Comparison of ENCODE assay signal across 22 cellular contexts in genomic region chr5:69170969-69171368, GRCh38.
"Had no signal": no experiment of that assay in that cellular context is flagged by ENCODE, and none has a peak within 500 bp of the region (broad histone marks: within the 10 kb centered on the region; RNA-seq: fewer than 3 reads in every experiment).

No MANE protein-coding gene starts in this region.

- H3K27me3 ChIP-seq: esophagus squamous epithelium, gastroesophageal sphincter, pancreas, right atrium auricular region had no signal

- H3K9me3 ChIP-seq: esophagus squamous epithelium, gastroesophageal sphincter, left ventricle myocardium inferior, pancreas, psoas muscle, right atrium auricular region, thoracic aorta had no signal

- H3K27ac Mint-ChIP-seq: activated naive CD8-positive, alpha-beta T cell treated with anti-CD3 and anti-CD28 coated beads for 36 hours; natural killer cell; T-helper 2 cell treated with Interferon-gamma antibody and Interleukin-4, amounts not matched to agents 5 μg/mL and 100 μg/mL, for 36 hours; type B pancreatic cell had no signal

- H3K27me3 Mint-ChIP-seq: activated naive CD8-positive, alpha-beta T cell treated with anti-CD3 and anti-CD28 coated beads for 36 hours; type B pancreatic cell had no signal

- H3K36me3 Mint-ChIP-seq: natural killer cell had no signal

- DNase-seq: activated CD4-positive, CD25-positive, alpha-beta regulatory T cell treated with anti-CD3 and anti-CD28 coated beads, Interleukin-2, amount 50 U/mL, for 72 hours; activated naive CD4-positive, alpha-beta T cell treated with Interleukin-2 at 50 U/mL for 16 hours; activated naive CD8-positive, alpha-beta T cell treated with anti-CD3 and anti-CD28 coated beads for 36 hours; activated T-cell treated with anti-CD3 and anti-CD28 coated beads, Interleukin-2, amount 50 U/mL, for 48 hours; esophagus squamous epithelium; head of caudate nucleus; hypothalamus; left ventricle myocardium inferior; midbrain; natural killer cell; pancreas; psoas muscle; stimulated activated CD4-positive, alpha-beta T cell treated with anti-CD3 and anti-CD28 coated beads, Interleukin-4, amount 100 ng/mL, for 24 hours; stimulated activated naive CD4-positive, alpha-beta T cell treated with Interleukin-2 at 50 U/mL for 16 hours; WERI-Rb-1 had no signal

- H3K4me3 Mint-ChIP-seq: activated naive CD8-positive, alpha-beta T cell treated with anti-CD3 and anti-CD28 coated beads for 36 hours; natural killer cell; T-helper 2 cell treated with Interferon-gamma antibody and Interleukin-4, amounts not matched to agents 5 μg/mL and 100 μg/mL, for 36 hours; type B pancreatic cell had no signal

- H3K4me3 ChIP-seq: coronary artery, esophagus squamous epithelium, gastroesophageal sphincter, left ventricle myocardium inferior, pancreas, psoas muscle, right atrium auricular region, thoracic aorta had no signal

- H3K36me3 ChIP-seq: pancreas had no signal

- ATAC-seq: gastroesophageal sphincter, natural killer cell, pancreas, psoas muscle had no signal

- H3K27ac ChIP-seq: coronary artery, esophagus squamous epithelium, gastroesophageal sphincter, left ventricle myocardium inferior, pancreas, psoas muscle, right atrium auricular region, thoracic aorta, WERI-Rb-1 had no signal

- FAIRE-seq: bronchial epithelial cell, pancreas had no signal

- H3K9me3 Mint-ChIP-seq: activated naive CD8-positive, alpha-beta T cell treated with anti-CD3 and anti-CD28 coated beads for 36 hours; natural killer cell; T-helper 2 cell treated with Interferon-gamma antibody and Interleukin-4, amounts not matched to agents 5 μg/mL and 100 μg/mL, for 36 hours had no signal
